ENCODE assay signal across 20 cellular contexts in genomic region chr17:67285360-67285759, GRCh38. TPM values are rescaled to one million over a fixed set of nuclear protein-coding genes. Genes with fewer than 3 reads are reported as not detected.
A peak's percentile ranks its signal among the peaks of the same experiment; 100 is the strongest.
DNase-seq lines count a peak whose midpoint lies in the region; TF ChIP-seq lines count a peak whose summit lies in the region.
"Had no signal": no experiment of that assay in that cellular context is flagged by ENCODE, and none has a peak within 500 bp of the region (broad histone marks: within the 10 kb centered on the region; RNA-seq: fewer than 3 reads in every experiment).

No MANE protein-coding gene starts in this region.

- H3K4me1 Mint-ChIP-seq in activated CD4-positive, alpha-beta T cell treated with anti-CD3 and anti-CD28 coated beads, Interleukin-2, amount 10 ng/mL, durations not matched to agents 7 days and 5 days, result no peaks in the 10 kb centered on the region

- H3K4me3 Mint-ChIP-seq in activated CD4-positive, alpha-beta T cell treated with anti-CD3 and anti-CD28 coated beads, Interleukin-2, amount 10 ng/mL, durations not matched to agents 7 days and 5 days, result no peak overlapping the region
- H3K4me3 Mint-ChIP-seq: B cell; CD8-positive, alpha-beta T cell had no signal

- H3K27ac Mint-ChIP-seq in activated CD4-positive, alpha-beta T cell treated with anti-CD3 and anti-CD28 coated beads, Interleukin-2, amount 10 ng/mL, durations not matched to agents 7 days and 5 days, result no peak overlapping the region
- H3K27ac Mint-ChIP-seq: B cell; CD8-positive, alpha-beta T cell had no signal

- CTCF ChIA-PET in activated CD4-positive, alpha-beta T cell treated with anti-CD3 and anti-CD28 coated beads, Interleukin-2, amount 10 ng/mL, durations not matched to agents 7 days and 5 days (lab: Charles Lee), result interaction anchor here (0.7 to 0.9 kb wide), 2 partner anchors 11 to 24 kb away, joined by 4 read pairs; no protein-coding TSS in a partner anchor

- POLR2A ChIA-PET in activated CD4-positive, alpha-beta T cell treated with anti-CD3 and anti-CD28 coated beads, Interleukin-2, amount 10 ng/mL, durations not matched to agents 7 days and 5 days (lab: Charles Lee), result no interaction called here

- H3K4me3 ChIP-seq in epithelial cell of esophagus (ENCODE audit: low read length), result no peak overlapping the region
- H3K4me3 ChIP-seq: MG63, SJCRH30 had no signal

- H3K9me3 Mint-ChIP-seq in activated CD4-positive, alpha-beta T cell treated with anti-CD3 and anti-CD28 coated beads, Interleukin-2, amount 10 ng/mL, durations not matched to agents 7 days and 5 days, result no peaks in the 10 kb centered on the region
- H3K9me3 Mint-ChIP-seq: CD8-positive, alpha-beta T cell had no signal

- no peaks in the 10 kb centered on the region for H3K27me3 Mint-ChIP-seq in activated CD4-positive, alpha-beta T cell treated with anti-CD3 and anti-CD28 coated beads, Interleukin-2, amount 10 ng/mL, durations not matched to agents 7 days and 5 days
- H3K27me3 Mint-ChIP-seq: B cell had no signal

- DNase-seq in DMS53 (lab: John Stamatoyannopoulos, UW) (peak; percentile 28), DMS53 treated with DMSO at 0.1 percent for 48 hours (lab: John Stamatoyannopoulos, UW; ENCODE audit: unreplicated experiment) (no peak), RKO (ENCODE audit: low spot score) (peak; percentile 12), epithelial cell of esophagus (ENCODE audit: low read depth) (peak; percentile 24), ecto neural progenitor cell (ENCODE audit: low spot score) (no peak), NOMO-1 treated with dmso at 0.1 percent for 144 hours (lab: John Stamatoyannopoulos, UW; ENCODE audit: unreplicated experiment) (no peak)
- no peak for DNase-seq in activated CD4-positive, alpha-beta T cell treated with anti-CD3 and anti-CD28 coated beads, Interleukin-2, amount 10 ng/mL, durations not matched to agents 7 days and 5 days
- DNase-seq: CD8-positive, alpha-beta T cell; DMS 273 treated with DMSO at 0.1 percent for 48 hours; DND-41; Karpas-422; MG63; NCI-H1105 treated with DMSO at 0.1 percent for 48 hours; NCI-H146; NCI-H1930; NCI-H446; NCI-H524 treated with DMSO at 0.1 percent for 48 hours; NCI-H774; SJCRH30 had no signal

- H3K36me3 Mint-ChIP-seq in activated CD4-positive, alpha-beta T cell treated with anti-CD3 and anti-CD28 coated beads, Interleukin-2, amount 10 ng/mL, durations not matched to agents 7 days and 5 days (ENCODE audit: low read depth), result no peaks in the 10 kb centered on the region
- H3K36me3 Mint-ChIP-seq: CD8-positive, alpha-beta T cell had no signal

- no peak for TF ChIP-seq CTCF in epithelial cell of esophagus (IDR thresholded peaks at IDR 0.05; ENCODE audit: insufficient read depth, low read depth, low read length, missing control alignments)

RNA-seq across cellular contexts. Expression of gene HELZ, which starts 40.4 kb away (rescaled TPM):
- 10 to 100 TPM; 76.8 to 77.3 TPM for total RNA-seq in activated CD4-positive, alpha-beta T cell treated with anti-CD3 and anti-CD28 coated beads, Interleukin-2, amount 10 ng/mL, durations not matched to agents 7 days and 5 days

Comparison
In these comparisons a context has a peak if more than half of its experiments do, and no peak if none do; other contexts are left out.
1. DNase-seq: peak in DMS53 (single experiment), RKO (single experiment) and epithelial cell of esophagus (single experiment); none in DMS53 treated with DMSO at 0.1 percent for 48 hours (single experiment), ecto neural progenitor cell (single experiment), activated CD4-positive, alpha-beta T cell treated with anti-CD3 and anti-CD28 coated beads, Interleukin-2, amount 10 ng/mL, durations not matched to agents 7 days and 5 days (single experiment) and NOMO-1 treated with dmso at 0.1 percent for 144 hours (single experiment).